Comparison of ENCODE assay signal across 13 cellular contexts in the genomic region with DNA sequence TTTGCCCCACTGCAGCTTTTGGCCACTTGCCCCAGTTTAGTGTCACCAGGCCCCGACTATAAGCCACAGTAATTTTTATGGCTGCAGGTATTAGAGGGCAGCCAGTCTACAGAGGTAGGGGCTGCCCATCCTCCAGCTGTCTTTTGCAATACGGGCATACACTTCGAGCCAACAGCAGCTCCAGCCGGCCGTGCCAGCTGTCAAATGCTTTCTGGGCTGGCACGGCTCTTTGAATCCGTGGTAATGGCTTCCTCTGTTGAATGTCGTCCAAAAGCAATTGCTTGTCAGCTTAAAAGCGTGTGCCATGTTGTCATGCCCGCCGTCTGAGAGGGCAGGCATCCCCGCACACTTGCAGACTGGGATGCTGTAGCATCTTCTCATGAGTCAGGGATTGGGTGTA. TPM values are rescaled to one million over a fixed set of nuclear protein-coding genes. Genes with fewer than 3 reads are reported as not detected.
A peak's percentile ranks its signal among the peaks of the same experiment; 100 is the strongest.
DNase-seq lines count a peak whose midpoint lies in the region; ATAC-seq, FAIRE-seq and TF ChIP-seq lines count a peak whose summit lies in the region.
"Had no signal": no experiment of that assay in that cellular context is flagged by ENCODE, and none has a peak within 500 bp of the region (broad histone marks: within the 10 kb centered on the region; RNA-seq: fewer than 3 reads in every experiment).

No MANE protein-coding gene starts in this region.

- H3K36me3 Mint-ChIP-seq in activated naive CD4-positive, alpha-beta T cell treated with anti-CD3 and anti-CD28 coated beads, Interleukin-2, amount 10 ng/mL, durations not matched to agents 7 days and 5 days = peaks cover 39% of the 10 kb centered on the region

- TF ChIP-seq CTCF in liver (IDR thresholded peaks at IDR 0.05; ENCODE audit: low read depth, low read length, missing input control) (no peak), HepG2 (CRISPR knock-in tag; IDR thresholded peaks at IDR 0.05) (no peak), mucosa of descending colon (IDR thresholded peaks at IDR 0.05) (no peak)

- H3K4me2 ChIP-seq in HepG2 (ENCODE audit: low read depth, low read length) = no peak overlapping the region

- H4K20me1 ChIP-seq in HepG2 (ENCODE audit: insufficient read depth, low read length) = no peaks in the 10 kb centered on the region

- H3K9ac ChIP-seq in liver (ENCODE audit: low read depth in 1 of 2, low read length in 2 of 2) (no peak overlapping the region), HepG2 (ENCODE audit: insufficient read depth, low read depth, low read length) (no peak overlapping the region)

- H3K27ac ChIP-seq in liver (ENCODE audit: low read depth in 1 of 2, low read length in 2 of 2) (peak overlapping the region in 1 of 2 donors; percentile 1), HepG2 (ENCODE audit: extremely low read length, insufficient read depth, low read length) (no peak overlapping the region), caudate nucleus (ENCODE audit: low read depth, low read length) (no peak overlapping the region)
- H3K27ac ChIP-seq: testis had no signal

- H3K4me3 ChIP-seq in liver (ENCODE audit: low read depth in 1 of 3, low read length in 3 of 3) (no peak overlapping the region), HepG2 (replicated peaks in 1 of 3; ENCODE audit: insufficient read depth in 1 of 3, low read depth in 2 of 3, low read length in 3 of 3) (no peak overlapping the region), mucosa of descending colon (no peak overlapping the region)
- H3K4me3 ChIP-seq: GM12878, HAP-1, testis had no signal

- H3K4me1 ChIP-seq in liver (ENCODE audit: control insufficient read depth in 4 of 4, insufficient read depth in 4 of 4, low read length in 3 of 4) (peaks cover 11 to 37% (median 28%) of the 10 kb centered on the region in 4 donors), HepG2 (ENCODE audit: insufficient read depth, low read length) (peaks cover 24% of the 10 kb centered on the region), mucosa of descending colon (ENCODE audit: low read depth) (no peaks in the 10 kb centered on the region)
- H3K4me1 ChIP-seq: HAP-1, testis had no signal

- H3K36me3 ChIP-seq in liver (ENCODE audit: control insufficient read depth in 4 of 4, insufficient read depth in 3 of 4, low read depth in 1 of 4, low read length in 3 of 4) (peaks cover 6 to 35% (median 23%) of the 10 kb centered on the region in 4 donors), HepG2 (replicated peaks in 1 of 2; ENCODE audit: control insufficient read depth in 1 of 2, insufficient read depth in 2 of 2, low read length in 2 of 2) (peaks cover 29 to 82% of the 10 kb centered on the region in 2 experiments), mucosa of descending colon (ENCODE audit: low read depth) (no peaks in the 10 kb centered on the region)

- peaks cover 5% of the 10 kb centered on the region for H3K27me3 Mint-ChIP-seq in activated naive CD4-positive, alpha-beta T cell treated with anti-CD3 and anti-CD28 coated beads, Interleukin-2, amount 10 ng/mL, durations not matched to agents 7 days and 5 days

- no peak overlapping the region for H2AFZ ChIP-seq in HepG2 (ENCODE audit: low read length)

- H3K4me3 Mint-ChIP-seq in activated naive CD4-positive, alpha-beta T cell treated with anti-CD3 and anti-CD28 coated beads, Interleukin-2, amount 10 ng/mL, durations not matched to agents 7 days and 5 days = no peak overlapping the region

- no peaks in the 10 kb centered on the region for H3K9me3 Mint-ChIP-seq in activated naive CD4-positive, alpha-beta T cell treated with anti-CD3 and anti-CD28 coated beads, Interleukin-2, amount 10 ng/mL, durations not matched to agents 7 days and 5 days

- POLR2A ChIA-PET in HepG2 (lab: Yijun Ruan, JAX) = no interaction called here

- H3K4me1 Mint-ChIP-seq in activated naive CD4-positive, alpha-beta T cell treated with anti-CD3 and anti-CD28 coated beads, Interleukin-2, amount 10 ng/mL, durations not matched to agents 7 days and 5 days = peaks cover 32% of the 10 kb centered on the region

- TF ChIP-seq EP300 in HepG2 (IDR thresholded peaks at IDR 0.05; ENCODE audit: low read depth in 2 of 2, low read length in 2 of 2) (no peak), HepG2 (CRISPR knock-in tag; IDR thresholded peaks at IDR 0.05; ENCODE audit: borderline replicate concordance) (no peak)

- H3K27me3 ChIP-seq in liver (ENCODE audit: control insufficient read depth in 4 of 4, insufficient read depth in 4 of 4, low read length in 3 of 4) (no peaks in the 10 kb centered on the region), HepG2 (ENCODE audit: control insufficient read depth in 1 of 2, insufficient read depth in 2 of 2, low read length in 2 of 2) (no peaks in the 10 kb centered on the region)
- H3K27me3 ChIP-seq: testis had no signal

- intact Hi-C loops in HepG2 (cut with micrococcal nuclease; ENCODE audit: unreplicated experiment) = no loop called here
- intact Hi-C loops in mucosa of descending colon (cut with DNase I, micrococcal nuclease) = no loop called here

- CTCF ChIA-PET in HepG2 (lab: Yijun Ruan, JAX; ENCODE audit: low intra/inter-chr PET ratio, low total read pairs) = no interaction called here
- CTCF ChIA-PET in activated naive CD4-positive, alpha-beta T cell treated with anti-CD3 and anti-CD28 coated beads, Interleukin-2, amount 10 ng/mL, durations not matched to agents 7 days and 5 days (lab: Charles Lee) = no interaction called here

- FAIRE-seq in HepG2 (lab: Jason Lieb, UNC) (no peak), HTR-8/SVneo (lab: Jason Lieb, UNC) (no peak)
- FAIRE-seq: GM12878 had no signal

- TF ChIP-seq RAD21 in liver (IDR thresholded peaks at IDR 0.05) (peak; percentile 47 to 73), HepG2 (CRISPR knock-in tag; IDR thresholded peaks at IDR 0.05) (no peak)

- H3K27ac Mint-ChIP-seq in activated naive CD4-positive, alpha-beta T cell treated with anti-CD3 and anti-CD28 coated beads, Interleukin-2, amount 10 ng/mL, durations not matched to agents 7 days and 5 days = no peak overlapping the region

- DNase-seq in HepG2 (ENCODE audit: low spot score) (no peak), caudate nucleus (lab: John Stamatoyannopoulos, UW) (peak in 53 of 61 donors; percentile 10 to 76 (median 45)), mucosa of descending colon (peak in 2 of 3 donors; percentile 33 to 44), HTR-8/SVneo (ENCODE audit: insufficient read length, low spot score) (no peak)
- no peak for DNase-seq in effector CD8-positive, alpha-beta T cell (lab: John Stamatoyannopoulos, UW)
- DNase-seq in activated naive CD4-positive, alpha-beta T cell treated with anti-CD3 and anti-CD28 coated beads, Interleukin-2, amount 10 ng/mL, durations not matched to agents 7 days and 5 days = no peak
- DNase-seq in activated CD4-positive, CD25-positive, alpha-beta regulatory T cell (lab: John Stamatoyannopoulos, UW) = no peak
- DNase-seq: IMR-90, RPMI8226, testis had no signal

- in situ Hi-C loops in HepG2 (cut with HindIII; ENCODE audit: extremely low pct_ligation_motif_present, low pct_unique_long_range_greater_than_20kb) = no loop called here

- no peak for TF ChIP-seq POLR2A in HepG2 (IDR thresholded peaks at IDR 0.05; ENCODE audit: insufficient read depth in 1 of 2, low read depth in 2 of 2, low read length in 2 of 2)

- 27% methylated on average over 12 of the region's 12 CpGs for WGBS in liver
- 99% methylated on average over 12 of the region's 12 CpGs for WGBS in HepG2 (ENCODE audit: low lambda C conversion rate)

- peaks cover 20% of the 10 kb centered on the region for H3K79me2 ChIP-seq in HepG2 (ENCODE audit: insufficient read depth, low read length)

- no peak for ATAC-seq in HepG2
- ATAC-seq in mucosa of descending colon = peak; percentile 58

- H3K9me3 ChIP-seq in liver (ENCODE audit: control insufficient read depth in 4 of 4, low read length in 3 of 4) (no peaks in the 10 kb centered on the region), HepG2 (ENCODE audit: low read length) (no peaks in the 10 kb centered on the region), mucosa of descending colon (no peaks in the 10 kb centered on the region)
- H3K9me3 ChIP-seq: HAP-1, testis had no signal

- BruUV-seq in HepG2 (replicated peaks; lab: Mats Ljungman, UMichigan) = no TSS peak

TF ChIP-seq in liver, 16 proteins besides CTCF, POLR2A, EP300 and RAD21 (continues in another document):
- peak; percentile 33 for TF ChIP-seq HNF4G (IDR thresholded peaks at IDR 0.05)
- peak; percentile 74 for TF ChIP-seq SP1 (IDR thresholded peaks at IDR 0.05)
- peak; percentile 82 to 92 for TF ChIP-seq RXRA (IDR thresholded peaks at IDR 0.05)

TF ChIP-seq in HepG2, 621 proteins besides CTCF, POLR2A, EP300 and RAD21 (continues in another document):
- TF ChIP-seq ZNF207 (IDR thresholded peaks at IDR 0.05; ENCODE audit: borderline replicate concordance) (no peak), KLF16 (CRISPR knock-in tag; IDR thresholded peaks at IDR 0.05) (no peak), JUN (CRISPR knock-in tag; IDR thresholded peaks at IDR 0.05) (no peak)
- TF ChIP-seq, protein P1, sequence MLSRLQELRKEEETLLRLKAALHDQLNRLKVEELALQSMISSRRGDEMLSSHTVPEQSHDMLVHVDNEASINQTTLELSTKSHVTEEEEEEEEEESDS (CRISPR knock-in tag; IDR thresholded peaks at IDR 0.05; ENCODE audit: borderline replicate concordance) = no peak

RNA-seq across cellular contexts. Expression of a gene that starts 41.3 kb away (rescaled TPM):
- 10 to 100 TPM; 19.4 to 19.5 TPM for total RNA-seq in liver
- polyA plus RNA-seq in liver = 1 to 10 TPM; 5.0 TPM
- 9.7 and 9.9 TPM in 2 replicates for total RNA-seq in HepG2 (2016; rRNA removed; fragmentation: Illumina TruSeq; extraction: Trizol)
- total RNA-seq in HepG2 (2016; cell fraction: cytosol; rRNA removed; fragmentation: Illumina TruSeq; extraction: Trizol; ENCODE audit: low read depth) = 1.5 and 4.5 TPM in 2 replicates
- 6.4 and 9.7 TPM in 2 replicates for total RNA-seq in HepG2 (2016; cell fraction: insoluble cytoplasmic fraction; rRNA removed; fragmentation: Illumina TruSeq; extraction: Trizol)
- total RNA-seq in HepG2 (2016; cell fraction: membrane; rRNA removed; fragmentation: Illumina TruSeq; extraction: Trizol) = 6.9 and 7.6 TPM in 2 replicates
- total RNA-seq in HepG2 (2016; cell fraction: nucleus; rRNA removed; fragmentation: Illumina TruSeq; extraction: Trizol) = 22.7 and 24.2 TPM in 2 replicates
- 6.1 and 6.4 TPM in 2 replicates for polyA plus RNA-seq in HepG2 (2011; rRNA removed)
- polyA plus RNA-seq in HepG2 (2011; cell fraction: cytosol; rRNA removed) = 3.7 and 5.7 TPM in 2 replicates
- polyA plus RNA-seq in HepG2 (2011; cell fraction: nucleus; rRNA removed) = 9.5 and 16.1 TPM in 2 replicates
- 11.6 and 12.0 TPM in 2 replicates for polyA plus RNA-seq in HepG2 (2012)
- 1.6 and 2.1 TPM in 2 replicates for polyA plus RNA-seq in HepG2 (2016; cell fraction: cytosol; fragmentation: Illumina TruSeq; extraction: Trizol; ENCODE audit: low read depth)
- polyA plus RNA-seq in HepG2 (2016; cell fraction: insoluble cytoplasmic fraction; fragmentation: Illumina TruSeq; extraction: Trizol; ENCODE audit: low read depth) = 9.9 and 10.8 TPM in 2 replicates
- polyA plus RNA-seq in HepG2 (2016; cell fraction: membrane; fragmentation: Illumina TruSeq; extraction: Trizol; ENCODE audit: low read depth) = 3.1 and 3.8 TPM in 2 replicates
- polyA plus RNA-seq in HepG2 (2016; cell fraction: nucleus; fragmentation: Illumina TruSeq; extraction: Trizol; ENCODE audit: insufficient read depth, low read depth) = 22.4 and 23.3 TPM in 2 replicates
- polyA minus RNA-seq in HepG2 (2011; rRNA and poly(A)+ RNA removed; ENCODE audit: low replicate concordance) = 7.4 and 11.0 TPM in 2 replicates
- 6.5 and 6.6 TPM in 2 replicates for polyA minus RNA-seq in HepG2 (2011; cell fraction: cytosol; rRNA and poly(A)+ RNA removed)
- 24.2 and 24.5 TPM in 2 replicates for polyA minus RNA-seq in HepG2 (2011; cell fraction: nucleus; rRNA and poly(A)+ RNA removed)
- total RNA-seq in mucosa of descending colon = 10 to 100 TPM; 40.9 to 44.4 (median 43.7) TPM

Comparison
In these comparisons a context has a peak if more than half of its experiments do, and no peak if none do; other contexts are left out.
1. DNase-seq: peak in caudate nucleus (53 of 61) and mucosa of descending colon (2 of 3); none in HepG2 (single experiment), effector CD8-positive, alpha-beta T cell (single experiment), activated naive CD4-positive, alpha-beta T cell treated with anti-CD3 and anti-CD28 coated beads, Interleukin-2, amount 10 ng/mL, durations not matched to agents 7 days and 5 days (single experiment), activated CD4-positive, CD25-positive, alpha-beta regulatory T cell (0 of 4) and HTR-8/SVneo (single experiment).